In genomic region chr15:87944051-87944450, GRCh38 we compare ENCODE assay signal across 25 cellular contexts.
DNase-seq lines count a peak whose midpoint lies in the region; ATAC-seq, FAIRE-seq and TF ChIP-seq lines count a peak whose summit lies in the region.
"Had no signal": no experiment of that assay in that cellular context is flagged by ENCODE, and none has a peak within 500 bp of the region (broad histone marks: within the 10 kb centered on the region; RNA-seq: fewer than 3 reads in every experiment).

No MANE protein-coding gene starts in this region.

- intact Hi-C loops in left ventricle myocardium inferior (cut with micrococcal nuclease) (no loop called here), right cardiac atrium (cut with DNase I) (no loop called here), uterus (cut with DNase I; ENCODE audit: low total_unique reads) (no loop called here)

- no peak for TF ChIP-seq CTCF in left ventricle myocardium inferior (IDR thresholded peaks at IDR 0.05; ENCODE audit: borderline replicate concordance)
- no peak for TF ChIP-seq CTCF in uterus (IDR thresholded peaks at IDR 0.05)

- H3K36me3 ChIP-seq in left ventricle myocardium inferior (no peaks in the 10 kb centered on the region), uterus (no peaks in the 10 kb centered on the region)
- H3K36me3 ChIP-seq: BE2C, MG63 had no signal

- WGBS in right cardiac atrium = 79% methylated on average over 3 of the region's 3 CpGs

- no peak for FAIRE-seq in GM12891 (lab: Jason Lieb, UNC)
- FAIRE-seq: A204.1, D721Med, GM18507, GM19239 had no signal

- H3K4me3 ChIP-seq in left ventricle myocardium inferior (no peak overlapping the region), right cardiac atrium (ENCODE audit: low read length) (no peak overlapping the region), uterus (no peak overlapping the region)
- H3K4me3 ChIP-seq: MG63 had no signal

- no peak for DNase-seq in left ventricle myocardium inferior
- DNase-seq in right cardiac atrium = no peak
- peak; percentile 54 for DNase-seq in RPMI7951 (ENCODE audit: low read depth)
- peak; percentile 3 for DNase-seq in fibroblast of peridontal ligament (ENCODE audit: extremely low read depth)
- DNase-seq in uterus = peak; percentile 62 to 78
- DNase-seq in GM12891 (ENCODE audit: insufficient read length, low spot score) = no peak
- DNase-seq in cortex of kidney (lab: John Stamatoyannopoulos, UW) = no peak
- DNase-seq: DMS79, H7, HFFc6, Kasumi-1, MG63, NCI-H1048, NCI-H1436, NCI-H187 treated with DMSO at 0.1 percent for 48 hours, NCI-H2107, NCI-H510A, NCI-H748 treated with DMSO at 0.1 percent for 48 hours had no signal

- no peaks in the 10 kb centered on the region for H3K9me3 ChIP-seq in left ventricle myocardium inferior (replicated peaks)
- no peaks in the 10 kb centered on the region for H3K9me3 ChIP-seq in right cardiac atrium (ENCODE audit: control insufficient read depth, low read length)
- H3K9me3 ChIP-seq in uterus = no peaks in the 10 kb centered on the region
- H3K9me3 ChIP-seq: BE2C, MG63 had no signal

- peak overlapping the region; percentile 58 for H3K27ac ChIP-seq in left ventricle myocardium inferior (replicated peaks)
- H3K27ac ChIP-seq in right cardiac atrium (ENCODE audit: low read length) = no peak overlapping the region
- peak overlapping the region; percentile 76 to 83 for H3K27ac ChIP-seq in uterus

- H3K4me1 ChIP-seq in left ventricle myocardium inferior (peaks cover 43% of the 10 kb centered on the region), right cardiac atrium (ENCODE audit: control insufficient read depth, insufficient read depth, low read length) (peaks cover 9% of the 10 kb centered on the region), uterus (peaks cover 4 to 12% of the 10 kb centered on the region in 2 donors)
- H3K4me1 ChIP-seq: BE2C had no signal

- no peaks in the 10 kb centered on the region for H3K27me3 ChIP-seq in left ventricle myocardium inferior (ENCODE audit: low read depth)
- H3K27me3 ChIP-seq in right cardiac atrium (ENCODE audit: control insufficient read depth, insufficient read depth) = no peaks in the 10 kb centered on the region
- no peaks in the 10 kb centered on the region for H3K27me3 ChIP-seq in uterus
- H3K27me3 ChIP-seq: BE2C, MG63 had no signal

- no peak for TF ChIP-seq POLR2A in uterus (IDR thresholded peaks at IDR 0.05)
- no peak for TF ChIP-seq POLR2A in GM12891 (IDR thresholded peaks at IDR 0.05; ENCODE audit: low read depth, low read length)

- no peak for ATAC-seq in right cardiac atrium
- ATAC-seq in HG03175 (IDR thresholded peaks at IDR 0.05; ENCODE audit: unreplicated experiment) = no peak
- ATAC-seq: Panc1 had no signal

TF ChIP-seq in GM12891, 5 proteins besides CTCF, POLR2A, EP300 and RAD21:
- no peak for TF ChIP-seq POU2F2 (IDR thresholded peaks at IDR 0.05; ENCODE audit: low read depth, low read length)

Comparison
In these comparisons a context has a peak if more than half of its experiments do, and no peak if none do; other contexts are left out.
1. DNase-seq: peak in RPMI7951 (single experiment), fibroblast of peridontal ligament (single experiment) and uterus (2 of 2); none in left ventricle myocardium inferior (single experiment), right cardiac atrium (0 of 3), GM12891 (single experiment) and cortex of kidney (single experiment).